6 cellular contexts compared by ENCODE assay signal in genomic region chr19:8307400-8307964, GRCh38. TPM values are rescaled to one million over a fixed set of nuclear protein-coding genes. Genes with fewer than 3 reads are reported as not detected.
DNase-seq lines count a peak whose midpoint lies in the region; TF ChIP-seq lines count a peak whose summit lies in the region.

No MANE protein-coding gene starts in this region.

- no peak overlapping the region for H2AK5ac ChIP-seq in trophoblast cell (ENCODE audit: low read length)

- H3K79me1 ChIP-seq in trophoblast cell (ENCODE audit: low read length): peaks cover 2% of the 10 kb centered on the region

- H3K9me3 ChIP-seq in trophoblast cell (ENCODE audit: insufficient read depth, low read depth, low read length): peaks cover 2% of the 10 kb centered on the region

- peak overlapping the region; percentile 3 for H4K8ac ChIP-seq in trophoblast cell (ENCODE audit: low read depth, low read length)

- H3K36me3 ChIP-seq in trophoblast cell (ENCODE audit: control insufficient read depth in 1 of 2, insufficient read depth in 2 of 2, low read length in 2 of 2): peaks cover 24 to 25% of the 10 kb centered on the region in 2 experiments

- H2BK5ac ChIP-seq in trophoblast cell (ENCODE audit: low read depth, low read length, poor library complexity): no peak overlapping the region

- peak overlapping the region; percentile 60 to 91 (median 75) for H3K4me3 ChIP-seq in dorsolateral prefrontal cortex
- H3K4me3 ChIP-seq in trophoblast cell (ENCODE audit: low read depth, low read length): peak overlapping the region; percentile 76

- peaks cover 8 to 11% of the 10 kb centered on the region in 2 experiments for H3K4me1 ChIP-seq in trophoblast cell (ENCODE audit: control insufficient read depth in 1 of 2, insufficient read depth in 2 of 2, low read length in 2 of 2)

- no peaks in the 10 kb centered on the region for H3K27me3 ChIP-seq in dorsolateral prefrontal cortex
- no peaks in the 10 kb centered on the region for H3K27me3 ChIP-seq in trophoblast cell (ENCODE audit: insufficient read depth, low read length)

- TF ChIP-seq CTCF in dorsolateral prefrontal cortex (IDR thresholded peaks at IDR 0.05 in 54 of 56, conservative IDR thresholded peaks at IDR 0.05 in 2 of 56; ENCODE audit: low read depth in 1 of 56, partially characterized antibody in 56 of 56): no peak

- H4K12ac ChIP-seq in trophoblast cell (ENCODE audit: low read depth, low read length): no peak overlapping the region

- CTCF ChIA-PET in HEK293T (lab: Yijun Ruan, JAX): no interaction called here

- H3K4me2 ChIP-seq in trophoblast cell (ENCODE audit: low read length): peak overlapping the region; percentile 80

- no peak overlapping the region for H4K91ac ChIP-seq in trophoblast cell (ENCODE audit: low read depth, low read length)

- POLR2A ChIA-PET in HEK293T (lab: Yijun Ruan, JAX): interaction anchor here (1.3 kb wide), 1 partner anchor 14 kb away, joined by 3 read pairs; the partner anchor contains the start of genes NDUFA7 and RPS28

- H2BK120ac ChIP-seq in trophoblast cell (ENCODE audit: insufficient read depth, low read length, poor library complexity): no peak overlapping the region

- no CpG with 5 or more reads among the region's 24 CpGs for WGBS in trophoblast cell (ENCODE audit: extremely low coverage, insufficient coverage, insufficient read length)

- no peak overlapping the region for H2AFZ ChIP-seq in trophoblast cell (ENCODE audit: insufficient read depth, low read length, poor library complexity)

- H3K9ac ChIP-seq in trophoblast cell (ENCODE audit: low read length): no peak overlapping the region

- H3K27ac ChIP-seq in dorsolateral prefrontal cortex: peak overlapping the region in 38 of 59 donors; percentile 6 to 85 (median 69)
- H3K27ac ChIP-seq in trophoblast cell (ENCODE audit: low read depth, low read length): no peak overlapping the region

- no peak overlapping the region for H2BK12ac ChIP-seq in trophoblast cell (ENCODE audit: low read length)

- peak overlapping the region; percentile 12 for H3K14ac ChIP-seq in trophoblast cell (ENCODE audit: low read length)

- intact Hi-C loops in dorsolateral prefrontal cortex (cut with DNase I): no loop called here

- DNase-seq in NCI-H510A treated with DMSO at 0.1 percent for 48 hours (lab: John Stamatoyannopoulos, UW): peak; percentile 25
- no peak for DNase-seq in NCI-H510A (lab: John Stamatoyannopoulos, UW)
- peak in 2 of 10 donors; percentile 40 to 42 for DNase-seq in dorsolateral prefrontal cortex
- DNase-seq in trophoblast cell: no peak
- DNase-seq in HEK293T (ENCODE audit: extremely low spot score): no peak
- DNase-seq in HuH-7 (ENCODE audit: low spot score): no peak

- no peak overlapping the region for H3K4ac ChIP-seq in trophoblast cell (ENCODE audit: low read depth, low read length)

- H3K18ac ChIP-seq in trophoblast cell (ENCODE audit: low read length): no peak overlapping the region

- no peak overlapping the region for H3K23ac ChIP-seq in trophoblast cell (ENCODE audit: low read length)

- H3K79me2 ChIP-seq in trophoblast cell (ENCODE audit: control insufficient read depth, insufficient read depth, low read length, poor library complexity): no peaks in the 10 kb centered on the region

TF ChIP-seq in HEK293T, 16 proteins besides CTCF, POLR2A, EP300 and RAD21:
- no peak for TF ChIP-seq LEF1 (IDR thresholded peaks at IDR 0.05; ENCODE audit: borderline replicate concordance)
- no peak for TF ChIP-seq SP1 (IDR thresholded peaks at IDR 0.05)
- TF ChIP-seq L3MBTL2 (conservative IDR thresholded peaks at IDR 0.05): no peak
- no peak for TF ChIP-seq TARDBP (IDR thresholded peaks at IDR 0.05)

RNA-seq across cellular contexts. Expression of gene CD320, which starts 0.7 kb away (rescaled TPM):
- total RNA-seq in dorsolateral prefrontal cortex: 10 to 100 TPM; 20.4 to 47.3 (median 28.9) TPM
- 15.3 and 16.3 TPM in 2 replicates for polyA plus RNA-seq in trophoblast cell (2013)

RNA-seq across cellular contexts. Expression of gene NDUFA7, which starts 13.7 kb away (rescaled TPM):
- 10 to 100 TPM; 16.2 to 82.8 (median 42.0) TPM for total RNA-seq in dorsolateral prefrontal cortex
- 113 and 115 TPM in 2 replicates for polyA plus RNA-seq in trophoblast cell (2013)

RNA-seq across cellular contexts. Expression of gene RPS28, which starts 13.8 kb away (rescaled TPM):
- 100 to 1,000 TPM; 395 to 973 (median 613) TPM for total RNA-seq in dorsolateral prefrontal cortex
- 1,437 and 1,442 TPM in 2 replicates for polyA plus RNA-seq in trophoblast cell (2013)

RNA-seq across cellular contexts. Expression of gene KANK3, which starts 35.6 kb away (rescaled TPM):
- 10 to 100 TPM in 66 of 120 experiments, 1 to 10 TPM in 54; 4.7 to 29.3 (median 10.7) TPM for total RNA-seq in dorsolateral prefrontal cortex
- polyA plus RNA-seq in trophoblast cell (2013): 0.60 and 0.90 TPM in 2 replicates

RNA-seq across cellular contexts. Expression of gene ANGPTL4, which starts 56.5 kb away (rescaled TPM):
- total RNA-seq in dorsolateral prefrontal cortex: 100 to 1,000 TPM in 14 of 120 experiments, 10 to 100 TPM in 104, 1 to 10 TPM in 2; 5.9 to 298 (median 35.7) TPM
- 4.1 and 4.3 TPM in 2 replicates for polyA plus RNA-seq in trophoblast cell (2013)
